ENCODE assay signal across 27 cellular contexts in the genomic region with DNA sequence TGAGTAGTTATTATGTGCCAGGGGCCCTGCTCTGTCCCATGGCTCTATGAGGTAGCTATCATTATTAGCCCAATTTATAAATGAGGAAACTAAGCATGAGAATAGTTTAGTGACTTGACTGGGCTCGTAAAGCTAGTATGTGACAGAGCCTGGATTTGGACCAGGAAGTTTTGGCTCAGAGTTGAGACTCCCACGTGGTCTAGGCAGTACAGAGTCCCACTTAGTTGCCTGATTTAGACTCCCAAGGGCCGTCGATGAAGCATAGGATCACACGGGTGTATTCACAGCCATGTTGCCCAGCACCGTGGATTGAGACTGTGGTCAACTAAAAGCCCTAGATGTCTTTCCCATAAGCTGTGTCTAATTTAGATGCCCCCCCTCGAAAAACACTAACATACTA.
"Had no signal": no experiment of that assay in that cellular context is flagged by ENCODE, and none has a peak within 500 bp of the region (broad histone marks: within the 10 kb centered on the region; RNA-seq: fewer than 3 reads in every experiment).

No MANE protein-coding gene starts in this region.

- DNase-seq: activated CD4-positive, alpha-beta T cell treated with anti-CD3 and anti-CD28 coated beads for 4 hours; activated CD8-positive, alpha-beta memory T cell treated with anti-CD3 and anti-CD28 coated beads, Interleukin-2, amount 50 U/mL, for 48 hours; activated CD8-positive, alpha-beta T cell treated with anti-CD3 and anti-CD28 coated beads for 36 hours; activated effector memory CD4-positive, alpha-beta T cell treated with anti-CD3 and anti-CD28 coated beads, Interleukin-2, amount 50 U/mL, for 16 hours; activated naive CD4-positive, alpha-beta T cell treated with Interleukin-2 at 50 U/mL for 16 hours; activated naive CD8-positive, alpha-beta T cell treated with anti-CD3 and anti-CD28 coated beads, Interleukin-2, amount 50 U/mL, for 24 hours; activated T-cell treated with anti-CD3 and anti-CD28 coated beads, Interleukin-2, amount 50 U/mL, for 1 hour; amygdala; IMR-90; Kasumi-1; KBM-7; NCI-H1048; NCI-H1694; NCI-H2029; NCI-H2107; NCI-H2171 treated with DMSO at 0.1 percent for 48 hours; NCI-H226; NCI-H510A treated with DMSO at 0.1 percent for 48 hours; NCI-H69; NK-92 treated with Interleukin-12 subunit alpha and Interleukin-12 subunit beta, amount 100 ng/mL, for 24 hours; OCI-M1; RPMI8226; SHP77 had no signal

- H3K4me3 ChIP-seq: cardiac muscle cell had no signal

- ATAC-seq: activated CD4-positive, CD25-positive, alpha-beta regulatory T cell treated with anti-CD3 and anti-CD28 coated beads, Interleukin-2, amount 50 U/mL, for 24 hours; activated CD8-positive, alpha-beta T cell treated with anti-CD3 and anti-CD28 coated beads for 36 hours; activated naive CD4-positive, alpha-beta T cell treated with anti-CD3 and anti-CD28 coated beads, Interleukin-2, amount 50 U/mL, for 72 hours; activated naive CD8-positive, alpha-beta T cell treated with anti-CD3 and anti-CD28 coated beads, Interleukin-2, amount 50 U/mL, for 24 hours; Panc1 had no signal

- H3K36me3 ChIP-seq: cardiac muscle cell had no signal

- H3K27ac ChIP-seq: cardiac muscle cell had no signal
